In genomic region chr9:124000784-124001444, GRCh38 we compare ENCODE assay signal across 14 cellular contexts. TPM values are rescaled to one million over a fixed set of nuclear protein-coding genes. Genes with fewer than 3 reads are reported as not detected.
A peak's percentile ranks its signal among the peaks of the same experiment; 100 is the strongest.
DNase-seq lines count a peak whose midpoint lies in the region; ATAC-seq and TF ChIP-seq lines count a peak whose summit lies in the region.
"Had no signal": no experiment of that assay in that cellular context is flagged by ENCODE, and none has a peak within 500 bp of the region (broad histone marks: within the 10 kb centered on the region; RNA-seq: fewer than 3 reads in every experiment).

No MANE protein-coding gene starts in this region.

- TF ChIP-seq CTCF in Calu3 (IDR thresholded peaks at IDR 0.05; ENCODE audit: unreplicated experiment) (no peak), mesothelial cell of epicardium (IDR thresholded peaks at IDR 0.05; ENCODE audit: unreplicated experiment) (no peak)

- no peak for DNase-seq in CD4-positive, CD25-positive, alpha-beta regulatory T cell
- DNase-seq in Calu3, result no peak
- DNase-seq in activated T-helper 2 cell treated with anti-CD3 and anti-CD28 coated beads, Interferon-gamma antibody, Interleukin-2, Interleukin-4, amounts not matched to agents 10 μg/mL and 5 μg/mL and 100 μg/mL, durations not matched to agents 14 hours and 24 hours and 36 hours (ENCODE audit: low spot score), result no peak
- DNase-seq in mesothelial cell of epicardium (ENCODE audit: low spot score in 2 of 2, unreplicated experiment in 2 of 2), result no peak
- no peak for DNase-seq in NCI-H1105 treated with DMSO at 0.1 percent for 48 hours (lab: John Stamatoyannopoulos, UW)
- no peak for DNase-seq in AG08395 (ENCODE audit: low spot score)
- no peak for DNase-seq in mesendoderm
- DNase-seq: activated CD4-positive, alpha-beta T cell treated with anti-CD3 and anti-CD28 coated beads, Interleukin-2, amount 50 U/mL, for 48 hours; foreskin keratinocyte; NCI-H1048; transverse colon had no signal

- no peaks in the 10 kb centered on the region for H3K36me3 ChIP-seq in CD4-positive, CD25-positive, alpha-beta regulatory T cell (ENCODE audit: control insufficient read depth, insufficient read depth, low read length)
- no peaks in the 10 kb centered on the region for H3K36me3 ChIP-seq in mesendoderm (ENCODE audit: control insufficient read depth, insufficient read depth, low read length)
- H3K36me3 ChIP-seq: transverse colon had no signal

- no peak overlapping the region for H2AK5ac ChIP-seq in mesendoderm (ENCODE audit: low read length)

- CTCF ChIA-PET in Calu3 (lab: Charles Lee), result no interaction called here

- H2BK15ac ChIP-seq in mesendoderm (replicated peaks; ENCODE audit: low read depth), result no peak overlapping the region

- H2BK120ac ChIP-seq in mesendoderm (ENCODE audit: low read depth, low read length), result no peak overlapping the region

- no peak overlapping the region for H3K9ac ChIP-seq in mesendoderm (ENCODE audit: low read length)

- no peak overlapping the region for H4K5ac ChIP-seq in mesendoderm (ENCODE audit: low read length)

- BruUV-seq in Calu3 (replicated peaks; lab: Mats Ljungman, UMichigan), result no TSS peak

- H3K4me3 ChIP-seq in CD4-positive, CD25-positive, alpha-beta regulatory T cell (ENCODE audit: low read depth, low read length), result no peak overlapping the region
- no peak overlapping the region for H3K4me3 ChIP-seq in mesendoderm (ENCODE audit: low read length)

- H3K9me3 Mint-ChIP-seq in CD4-positive, CD25-positive, alpha-beta regulatory T cell, result peaks cover 0 to 3% (median 0%) of the 10 kb centered on the region in 7 donors
- H3K9me3 Mint-ChIP-seq in Calu3 (ENCODE audit: low read depth, unreplicated experiment) (no peaks in the 10 kb centered on the region), mesothelial cell of epicardium (no peaks in the 10 kb centered on the region)
- H3K9me3 Mint-ChIP-seq in activated T-helper 2 cell treated with anti-CD3 and anti-CD28 coated beads, Interferon-gamma antibody, Interleukin-2, Interleukin-4, amounts not matched to agents 10 μg/mL and 5 μg/mL and 100 μg/mL, durations not matched to agents 14 hours and 24 hours and 36 hours, result no peaks in the 10 kb centered on the region

- H3K36me3 Mint-ChIP-seq in CD4-positive, CD25-positive, alpha-beta regulatory T cell, result peaks cover 4% of the 10 kb centered on the region
- H3K36me3 Mint-ChIP-seq in Calu3 (ENCODE audit: insufficient read depth, unreplicated experiment) (no peaks in the 10 kb centered on the region), mesothelial cell of epicardium (no peaks in the 10 kb centered on the region)
- peaks cover 4% of the 10 kb centered on the region for H3K36me3 Mint-ChIP-seq in activated T-helper 2 cell treated with anti-CD3 and anti-CD28 coated beads, Interferon-gamma antibody, Interleukin-2, Interleukin-4, amounts not matched to agents 10 μg/mL and 5 μg/mL and 100 μg/mL, durations not matched to agents 14 hours and 24 hours and 36 hours (ENCODE audit: low read depth)

- H3K79me1 ChIP-seq in mesendoderm (ENCODE audit: low read length), result no peaks in the 10 kb centered on the region

- H2BK5ac ChIP-seq in mesendoderm (ENCODE audit: low read length), result no peak overlapping the region

- no peaks in the 10 kb centered on the region for H3K9me3 ChIP-seq in CD4-positive, CD25-positive, alpha-beta regulatory T cell (ENCODE audit: control insufficient read depth in 2 of 2, low read length in 2 of 2)
- H3K9me3 ChIP-seq: transverse colon had no signal

- no peaks in the 10 kb centered on the region for H3K79me2 ChIP-seq in mesendoderm (ENCODE audit: control insufficient read depth, insufficient read depth, low read length)

- no peak overlapping the region for H3K4ac ChIP-seq in mesendoderm (ENCODE audit: low read depth, low read length)

- no peak for ATAC-seq in CD4-positive, CD25-positive, alpha-beta regulatory T cell (ENCODE audit: low read depth in 2 of 2)
- no peak for ATAC-seq in HG02571 (IDR thresholded peaks at IDR 0.05; ENCODE audit: unreplicated experiment)
- ATAC-seq: foreskin keratinocyte had no signal

- no peak overlapping the region for H3K56ac ChIP-seq in mesendoderm (ENCODE audit: low read length)

- peak overlapping the region in 3 of 4 donors; percentile 10 to 82 (median 54) for H3K4me3 Mint-ChIP-seq in CD4-positive, CD25-positive, alpha-beta regulatory T cell
- H3K4me3 Mint-ChIP-seq in Calu3 (ENCODE audit: low read depth, unreplicated experiment), result peak overlapping the region; percentile 31
- H3K4me3 Mint-ChIP-seq in activated T-helper 2 cell treated with anti-CD3 and anti-CD28 coated beads, Interferon-gamma antibody, Interleukin-2, Interleukin-4, amounts not matched to agents 10 μg/mL and 5 μg/mL and 100 μg/mL, durations not matched to agents 14 hours and 24 hours and 36 hours (ENCODE audit: low read depth), result peak overlapping the region; percentile 37
- peak overlapping the region; percentile 57 for H3K4me3 Mint-ChIP-seq in mesothelial cell of epicardium

- no peak overlapping the region for H3K4me2 ChIP-seq in mesendoderm (ENCODE audit: low read length)

- no peak overlapping the region for H3K27ac Mint-ChIP-seq in CD4-positive, CD25-positive, alpha-beta regulatory T cell
- H3K27ac Mint-ChIP-seq in Calu3 (ENCODE audit: unreplicated experiment) (no peak overlapping the region), mesothelial cell of epicardium (no peak overlapping the region)
- no peak overlapping the region for H3K27ac Mint-ChIP-seq in activated T-helper 2 cell treated with anti-CD3 and anti-CD28 coated beads, Interferon-gamma antibody, Interleukin-2, Interleukin-4, amounts not matched to agents 10 μg/mL and 5 μg/mL and 100 μg/mL, durations not matched to agents 14 hours and 24 hours and 36 hours

- WGBS in mesendoderm (ENCODE audit: extremely low coverage, insufficient coverage, low lambda C conversion rate), result no CpG with 5 or more reads among the region's 15 CpGs

- no peak overlapping the region for H3K18ac ChIP-seq in mesendoderm (ENCODE audit: low read length)

- peaks cover 0 to 31% (median 14%) of the 10 kb centered on the region in 4 donors for H3K4me1 Mint-ChIP-seq in CD4-positive, CD25-positive, alpha-beta regulatory T cell
- H3K4me1 Mint-ChIP-seq in Calu3 (ENCODE audit: low read depth, unreplicated experiment), result peaks cover 25% of the 10 kb centered on the region
- peaks cover 20% of the 10 kb centered on the region for H3K4me1 Mint-ChIP-seq in activated T-helper 2 cell treated with anti-CD3 and anti-CD28 coated beads, Interferon-gamma antibody, Interleukin-2, Interleukin-4, amounts not matched to agents 10 μg/mL and 5 μg/mL and 100 μg/mL, durations not matched to agents 14 hours and 24 hours and 36 hours (ENCODE audit: low read depth)
- H3K4me1 Mint-ChIP-seq in mesothelial cell of epicardium, result peaks cover 20% of the 10 kb centered on the region

- no peak overlapping the region for H3K27ac ChIP-seq in CD4-positive, CD25-positive, alpha-beta regulatory T cell (ENCODE audit: insufficient read depth, low read length, poor library complexity, severe bottlenecking)
- H3K27ac ChIP-seq in mesendoderm (ENCODE audit: low read depth, low read length), result no peak overlapping the region
- H3K27ac ChIP-seq: foreskin keratinocyte, transverse colon had no signal

- H4K8ac ChIP-seq in mesendoderm (ENCODE audit: low read depth, low read length), result no peak overlapping the region

- no peak overlapping the region for H3K23ac ChIP-seq in mesendoderm (ENCODE audit: low read length)

- H3K4me1 ChIP-seq in CD4-positive, CD25-positive, alpha-beta regulatory T cell (ENCODE audit: control insufficient read depth, insufficient read depth, low read length, poor library complexity, severe bottlenecking), result peaks cover 9% of the 10 kb centered on the region
- H3K4me1 ChIP-seq in mesendoderm (ENCODE audit: control insufficient read depth, low read depth, low read length), result peaks cover 4% of the 10 kb centered on the region
- H3K4me1 ChIP-seq: foreskin keratinocyte had no signal

- intact Hi-C loops in Calu3 (cut with micrococcal nuclease; ENCODE audit: unreplicated experiment), result no loop called here
- intact Hi-C loops in activated T-helper 2 cell treated with anti-CD3 and anti-CD28 coated beads, Interferon-gamma antibody, Interleukin-2, Interleukin-4, amounts not matched to agents 10 μg/mL and 5 μg/mL and 100 μg/mL, durations not matched to agents 14 hours and 24 hours and 36 hours (cut with micrococcal nuclease), result loop anchor here (5.0 kb wide), 1 partner anchor 459 kb away; no protein-coding TSS in a partner anchor

- H3K27me3 ChIP-seq in CD4-positive, CD25-positive, alpha-beta regulatory T cell (ENCODE audit: control insufficient read depth, insufficient read depth, low read length), result peaks cover 48% of the 10 kb centered on the region
- H3K27me3 ChIP-seq in mesendoderm (ENCODE audit: insufficient read depth, low read length, poor library complexity), result peaks cover 66% of the 10 kb centered on the region

- peaks cover 90% of the 10 kb centered on the region for H3K27me3 Mint-ChIP-seq in CD4-positive, CD25-positive, alpha-beta regulatory T cell
- H3K27me3 Mint-ChIP-seq in Calu3 (ENCODE audit: unreplicated experiment) (peaks cover 100% of the 10 kb centered on the region), mesothelial cell of epicardium (ENCODE audit: low read depth) (peaks cover 92% of the 10 kb centered on the region)
- H3K27me3 Mint-ChIP-seq in activated T-helper 2 cell treated with anti-CD3 and anti-CD28 coated beads, Interferon-gamma antibody, Interleukin-2, Interleukin-4, amounts not matched to agents 10 μg/mL and 5 μg/mL and 100 μg/mL, durations not matched to agents 14 hours and 24 hours and 36 hours (ENCODE audit: low read depth), result peaks cover 86% of the 10 kb centered on the region

RNA-seq across cellular contexts. Expression of gene LHX2, which starts 10.7 kb away (rescaled TPM):
- total RNA-seq in CD4-positive, CD25-positive, alpha-beta regulatory T cell, result not detected
- polyA plus RNA-seq in CD4-positive, CD25-positive, alpha-beta regulatory T cell, result not detected
- total RNA-seq in Calu3 (2022) (not detected in 2 replicates), mesothelial cell of epicardium (not detected in 3 replicates)
- total RNA-seq in activated T-helper 2 cell treated with anti-CD3 and anti-CD28 coated beads, Interferon-gamma antibody, Interleukin-2, Interleukin-4, amounts not matched to agents 10 μg/mL and 5 μg/mL and 100 μg/mL, durations not matched to agents 14 hours and 24 hours and 36 hours, result not detected in 2 replicates
- 0.52 TPM for polyA plus RNA-seq in mesendoderm (2013, experiment 1 of 2)
- polyA plus RNA-seq in mesendoderm (2013, experiment 2 of 2), result 0.49 TPM
- total RNA-seq: dermis microvascular lymphatic vessel endothelial cell, foreskin keratinocyte, HT-29, transverse colon had no signal
- polyA plus RNA-seq: foreskin keratinocyte had no signal
